In the genomic region with DNA sequence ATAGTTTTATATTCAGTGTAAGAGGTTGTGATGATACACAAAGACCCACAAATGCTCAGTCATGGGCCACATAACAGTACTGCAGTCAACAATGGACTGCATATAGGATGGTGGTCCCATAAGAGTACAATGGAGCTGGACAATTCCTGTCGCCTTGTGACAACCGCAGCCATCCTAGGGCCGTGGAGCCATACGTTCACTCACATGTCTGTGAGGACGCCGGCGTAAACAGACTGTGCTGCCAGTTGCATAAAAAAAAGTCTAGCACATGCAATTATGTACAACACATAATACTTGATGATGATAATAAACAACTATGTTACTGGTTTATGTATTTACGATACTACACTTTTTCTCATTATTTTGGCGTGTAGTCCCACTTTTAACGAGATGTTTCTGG, we compare ENCODE assay signal across 31 cellular contexts. TPM values are rescaled to one million over a fixed set of nuclear protein-coding genes. Genes with fewer than 3 reads are reported as not detected.
"Had no signal": no experiment of that assay in that cellular context is flagged by ENCODE, and none has a peak within 500 bp of the region (broad histone marks: within the 10 kb centered on the region; RNA-seq: fewer than 3 reads in every experiment).

No MANE protein-coding gene starts in this region.

- H3K27ac ChIP-seq: ascending aorta, breast epithelium, cardiac muscle cell, colonic mucosa, dorsolateral prefrontal cortex, esophagus muscularis mucosa, foreskin keratinocyte, gastrocnemius medialis, heart left ventricle had no signal

- ATAC-seq: activated CD4-positive, alpha-beta T cell treated with anti-CD3 and anti-CD28 coated beads for 36 hours; activated CD8-positive, alpha-beta T cell treated with anti-CD3 and anti-CD28 coated beads, Interleukin-2, amount 10 ng/mL, durations not matched to agents 7 days and 5 days; activated naive CD4-positive, alpha-beta T cell treated with anti-CD3 and anti-CD28 coated beads, Interleukin-2, amount 50 U/mL, for 72 hours; activated T-cell treated with anti-CD3 and anti-CD28 coated beads, Interleukin-2, amount 50 U/mL, for 72 hours; foreskin keratinocyte; gastrocnemius medialis; heart left ventricle had no signal

- H3K27me3 Mint-ChIP-seq: activated CD4-positive, alpha-beta memory T cell treated with anti-CD3 and anti-CD28 coated beads for 36 hours; activated CD4-positive, alpha-beta T cell treated with anti-CD3 and anti-CD28 coated beads for 36 hours; activated T-cell treated with anti-CD3 and anti-CD28 coated beads, Interleukin-2, amount 50 U/mL, for 24 hours had no signal

- H3K4me3 ChIP-seq: ascending aorta, breast epithelium, cardiac muscle cell, colonic mucosa, dorsolateral prefrontal cortex, esophagus muscularis mucosa, gastrocnemius medialis, heart left ventricle had no signal

- DNase-seq: activated CD4-positive, alpha-beta memory T cell treated with anti-CD3 and anti-CD28 coated beads for 36 hours; activated CD4-positive, alpha-beta T cell treated with anti-CD3 and anti-CD28 coated beads for 36 hours; activated CD4-positive, alpha-beta T cell treated with anti-CD3 and anti-CD28 coated beads, Interleukin-2, amount 10 ng/mL, durations not matched to agents 24 days and 14 days; activated CD4-positive, CD25-positive, alpha-beta regulatory T cell; activated CD4-positive, CD25-positive, alpha-beta regulatory T cell treated with anti-CD3 and anti-CD28 coated beads, Interleukin-2, amount 50 U/mL, for 72 hours; activated CD8-positive, alpha-beta T cell treated with anti-CD3 and anti-CD28 coated beads, Interleukin-2, amount 10 ng/mL, durations not matched to agents 7 days and 5 days; activated gamma-delta T cell; activated naive CD4-positive, alpha-beta T cell; activated naive CD4-positive, alpha-beta T cell treated with anti-CD3 and anti-CD28 coated beads, Interleukin-2, amount 10 ng/mL, durations not matched to agents 7 days and 5 days; activated naive CD8-positive, alpha-beta T cell treated with anti-CD3 and anti-CD28 coated beads, Interleukin-2, amount 10 ng/mL, durations not matched to agents 7 days and 5 days; activated T-cell treated with anti-CD3 and anti-CD28 coated beads for 4 hours; activated T-cell treated with anti-CD3 and anti-CD28 coated beads, Interleukin-2, amount 50 U/mL, for 24 hours; activated T-cell treated with anti-CD3 and anti-CD28 coated beads, Interleukin-2, amount 50 U/mL, for 72 hours; central memory CD4-positive, alpha-beta T cell; cerebellar nuclear complex; colonic mucosa; dorsolateral prefrontal cortex; effector memory CD4-positive, alpha-beta T cell; erythroblast; foreskin keratinocyte; gastrocnemius medialis; glutamatergic neuron; heart left ventricle; T-helper 2 cell had no signal

- H3K27ac Mint-ChIP-seq: activated CD4-positive, alpha-beta memory T cell treated with anti-CD3 and anti-CD28 coated beads for 36 hours; activated CD4-positive, alpha-beta T cell treated with anti-CD3 and anti-CD28 coated beads for 36 hours; activated CD4-positive, alpha-beta T cell treated with anti-CD3 and anti-CD28 coated beads, Interleukin-2, amount 10 ng/mL, durations not matched to agents 24 days and 14 days; activated CD8-positive, alpha-beta T cell treated with anti-CD3 and anti-CD28 coated beads, Interleukin-2, amount 10 ng/mL, durations not matched to agents 7 days and 5 days; activated naive CD4-positive, alpha-beta T cell treated with anti-CD3 and anti-CD28 coated beads, Interleukin-2, amount 10 ng/mL, durations not matched to agents 7 days and 5 days; activated naive CD4-positive, alpha-beta T cell treated with anti-CD3 and anti-CD28 coated beads, Interleukin-2, amount 50 U/mL, for 72 hours; activated naive CD8-positive, alpha-beta T cell treated with anti-CD3 and anti-CD28 coated beads, Interleukin-2, amount 10 ng/mL, durations not matched to agents 7 days and 5 days; activated T-cell treated with anti-CD3 and anti-CD28 coated beads, Interleukin-2, amount 50 U/mL, for 24 hours; activated T-cell treated with anti-CD3 and anti-CD28 coated beads, Interleukin-2, amount 50 U/mL, for 72 hours; brain; dendritic cell treated with granulocyte-macrophage colony-stimulating factor and Interleukin-4, amounts not matched to agents 40 ng/mL and 50 ng/mL, for 4 days had no signal

- H3K9me3 Mint-ChIP-seq: activated CD4-positive, alpha-beta memory T cell treated with anti-CD3 and anti-CD28 coated beads for 36 hours; activated CD4-positive, alpha-beta T cell treated with anti-CD3 and anti-CD28 coated beads, Interleukin-2, amount 10 ng/mL, durations not matched to agents 24 days and 14 days; activated naive CD4-positive, alpha-beta T cell treated with anti-CD3 and anti-CD28 coated beads, Interleukin-2, amount 50 U/mL, for 72 hours; activated naive CD8-positive, alpha-beta T cell treated with anti-CD3 and anti-CD28 coated beads, Interleukin-2, amount 10 ng/mL, durations not matched to agents 7 days and 5 days; activated T-cell treated with anti-CD3 and anti-CD28 coated beads, Interleukin-2, amount 50 U/mL, for 24 hours; activated T-cell treated with anti-CD3 and anti-CD28 coated beads, Interleukin-2, amount 50 U/mL, for 72 hours; brain; dendritic cell treated with granulocyte-macrophage colony-stimulating factor and Interleukin-4, amounts not matched to agents 40 ng/mL and 50 ng/mL, for 4 days had no signal

- H3K27me3 ChIP-seq: ascending aorta, breast epithelium, cardiac muscle cell, colonic mucosa, dorsolateral prefrontal cortex, esophagus muscularis mucosa, foreskin keratinocyte, gastrocnemius medialis, heart left ventricle had no signal

- H3K4me3 Mint-ChIP-seq: activated CD4-positive, alpha-beta memory T cell treated with anti-CD3 and anti-CD28 coated beads for 36 hours; activated CD4-positive, alpha-beta T cell treated with anti-CD3 and anti-CD28 coated beads for 36 hours; activated CD4-positive, alpha-beta T cell treated with anti-CD3 and anti-CD28 coated beads, Interleukin-2, amount 10 ng/mL, durations not matched to agents 24 days and 14 days; activated CD8-positive, alpha-beta T cell treated with anti-CD3 and anti-CD28 coated beads, Interleukin-2, amount 10 ng/mL, durations not matched to agents 7 days and 5 days; activated naive CD4-positive, alpha-beta T cell treated with anti-CD3 and anti-CD28 coated beads, Interleukin-2, amount 10 ng/mL, durations not matched to agents 7 days and 5 days; activated naive CD8-positive, alpha-beta T cell treated with anti-CD3 and anti-CD28 coated beads, Interleukin-2, amount 10 ng/mL, durations not matched to agents 7 days and 5 days; activated T-cell treated with anti-CD3 and anti-CD28 coated beads, Interleukin-2, amount 50 U/mL, for 24 hours; activated T-cell treated with anti-CD3 and anti-CD28 coated beads, Interleukin-2, amount 50 U/mL, for 72 hours; brain; dendritic cell treated with granulocyte-macrophage colony-stimulating factor and Interleukin-4, amounts not matched to agents 40 ng/mL and 50 ng/mL, for 4 days had no signal

- H3K4me1 ChIP-seq: breast epithelium, colonic mucosa had no signal

- H3K36me3 Mint-ChIP-seq: activated CD4-positive, alpha-beta memory T cell treated with anti-CD3 and anti-CD28 coated beads for 36 hours; activated naive CD4-positive, alpha-beta T cell treated with anti-CD3 and anti-CD28 coated beads, Interleukin-2, amount 50 U/mL, for 72 hours; activated naive CD8-positive, alpha-beta T cell treated with anti-CD3 and anti-CD28 coated beads, Interleukin-2, amount 10 ng/mL, durations not matched to agents 7 days and 5 days; brain had no signal

- H3K9me3 ChIP-seq: ascending aorta, breast epithelium, colonic mucosa, esophagus muscularis mucosa, gastrocnemius medialis, heart left ventricle had no signal

- H3K36me3 ChIP-seq: ascending aorta, breast epithelium, cardiac muscle cell, colonic mucosa, esophagus muscularis mucosa, gastrocnemius medialis, heart left ventricle had no signal

RNA-seq across cellular contexts. Expression of gene BFSP1, which starts 30.9 kb away (rescaled TPM):
- total RNA-seq: ascending aorta had no signal
